In the genomic region with DNA sequence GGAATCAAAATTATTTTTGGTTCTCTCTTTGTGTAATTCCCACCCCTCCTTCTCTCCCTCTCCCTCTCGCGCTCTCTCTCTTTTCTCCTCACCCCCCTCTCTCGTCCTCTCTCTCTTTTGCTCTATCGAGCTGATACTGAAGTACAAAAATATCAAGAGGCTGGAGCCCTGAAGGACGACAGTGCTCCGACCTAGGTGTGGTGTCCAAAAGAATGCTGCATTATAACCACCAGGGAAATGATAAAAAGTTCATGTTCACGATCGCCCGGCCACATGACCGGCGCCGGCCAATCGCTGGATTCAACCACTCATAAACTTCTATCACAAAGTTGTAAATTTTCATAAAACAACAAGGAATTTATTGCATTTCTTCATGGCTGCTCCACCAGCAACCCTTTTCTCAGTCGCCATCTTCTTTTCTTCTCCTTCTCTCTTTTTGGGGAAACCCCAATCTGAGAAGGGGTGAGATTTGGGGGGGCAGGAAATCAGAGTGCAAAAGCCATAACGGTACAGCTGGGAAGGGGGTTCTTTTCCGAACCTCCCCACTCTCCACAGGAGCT, we compare ENCODE assay signal across 10 cellular contexts. TPM values are rescaled to one million over a fixed set of nuclear protein-coding genes. Genes with fewer than 3 reads are reported as not detected.
A peak's percentile ranks its signal among the peaks of the same experiment; 100 is the strongest.
DNase-seq lines count a peak whose midpoint lies in the region; ATAC-seq and TF ChIP-seq lines count a peak whose summit lies in the region.
"Had no signal": no experiment of that assay in that cellular context is flagged by ENCODE, and none has a peak within 500 bp of the region (broad histone marks: within the 10 kb centered on the region; RNA-seq: fewer than 3 reads in every experiment).

A gene (minus strand): TSS at position 217 of the 560 bp plus-strand sequence. CDS start 6,836 bp downstream, outside the sequence.

- no peak for DNase-seq in breast epithelium (ENCODE audit: low spot score in 2 of 2)
- no peak for DNase-seq in MCF 10A (ENCODE audit: unreplicated experiment)
- DNase-seq in adipocyte (ENCODE audit: low read depth) = no peak
- DNase-seq in mesothelial cell of epicardium (ENCODE audit: low spot score in 2 of 2, unreplicated experiment in 2 of 2) = no peak
- DNase-seq in uterus = no peak
- no peak for DNase-seq in NCI-H1092 (lab: John Stamatoyannopoulos, UW)
- DNase-seq: NCI-H187 had no signal

- ATAC-seq in GM21717 (IDR thresholded peaks at IDR 0.05; ENCODE audit: unreplicated experiment) = no peak
- ATAC-seq in HG02885 (IDR thresholded peaks at IDR 0.05; ENCODE audit: poor library complexity, unreplicated experiment) = no peak

- no peaks in the 10 kb centered on the region for H3K9me3 Mint-ChIP-seq in MCF 10A (ENCODE audit: unreplicated experiment)
- H3K9me3 Mint-ChIP-seq in mesothelial cell of epicardium = no peaks in the 10 kb centered on the region

- no peak for TF ChIP-seq POLR2A in breast epithelium (IDR thresholded peaks at IDR 0.05)
- peak; percentile 37 to 39 for TF ChIP-seq POLR2A in uterus (IDR thresholded peaks at IDR 0.05)

- H3K4me3 Mint-ChIP-seq in MCF 10A (ENCODE audit: unreplicated experiment) (no peak within 1 kb of the TSS), mesothelial cell of epicardium (peak within 1 kb of the TSS; percentile 90)

- peaks cover 5% of the 10 kb centered on the region for H3K4me1 Mint-ChIP-seq in MCF 10A (ENCODE audit: insufficient read depth, unreplicated experiment)
- peaks cover 89% of the 10 kb centered on the region for H3K4me1 Mint-ChIP-seq in mesothelial cell of epicardium

- peaks cover 3 to 97% of the 10 kb centered on the region in 2 donors for H3K27me3 ChIP-seq in breast epithelium
- no peaks in the 10 kb centered on the region for H3K27me3 ChIP-seq in adipocyte (replicated peaks; ENCODE audit: control insufficient read depth, insufficient read depth, low read length)
- peaks cover 0 to 84% of the 10 kb centered on the region in 2 donors for H3K27me3 ChIP-seq in uterus

- H3K36me3 ChIP-seq in breast epithelium (no peaks in the 10 kb centered on the region), adipocyte (ENCODE audit: control insufficient read depth, insufficient read depth, low read length, severe bottlenecking) (no peaks in the 10 kb centered on the region), uterus (no peaks in the 10 kb centered on the region)
- H3K36me3 ChIP-seq: BLaER1 had no signal

- H3K4me3 ChIP-seq in breast epithelium (peak within 1 kb of the TSS; percentile 28 to 55 (median 52)), adipocyte (ENCODE audit: low read length) (peak within 1 kb of the TSS; percentile 95), uterus (peak within 1 kb of the TSS; percentile 17 to 21)
- H3K4me3 ChIP-seq: BLaER1 had no signal

- peaks cover 91% of the 10 kb centered on the region for H3K27me3 Mint-ChIP-seq in MCF 10A (ENCODE audit: insufficient read depth, unreplicated experiment)
- H3K27me3 Mint-ChIP-seq in mesothelial cell of epicardium (ENCODE audit: low read depth) = no peaks in the 10 kb centered on the region

- intact Hi-C loops in breast epithelium (cut with DNase I; ENCODE audit: low total_unique reads) = no loop called here
- intact Hi-C loops in MCF 10A (cut with micrococcal nuclease) = no loop called here
- intact Hi-C loops in uterus (cut with DNase I; ENCODE audit: low total_unique reads) = no loop called here

- H3K9me3 ChIP-seq in breast epithelium = no peaks in the 10 kb centered on the region
- H3K9me3 ChIP-seq in adipocyte (ENCODE audit: control insufficient read depth, low read length) = no peaks in the 10 kb centered on the region
- no peaks in the 10 kb centered on the region for H3K9me3 ChIP-seq in uterus
- H3K9me3 ChIP-seq: BLaER1 had no signal

- H3K27ac ChIP-seq in breast epithelium (peak within 1 kb of the TSS in 1 of 2 donors; percentile 82), uterus (peak within 1 kb of the TSS; percentile 3 to 65)
- H3K27ac ChIP-seq: BLaER1 had no signal

- CTCF ChIA-PET in MCF 10A (lab: Yijun Ruan, JAX) = interaction anchor here (0.7 to 1.6 kb wide), 2 partner anchors 10 kb away, joined by 4 read pairs; no protein-coding TSS in a partner anchor

- H3K36me3 Mint-ChIP-seq in MCF 10A (ENCODE audit: insufficient read depth, unreplicated experiment) (no peaks in the 10 kb centered on the region), mesothelial cell of epicardium (peaks cover 18% of the 10 kb centered on the region)

- H3K9ac ChIP-seq in adipocyte (ENCODE audit: low read length) = peak within 1 kb of the TSS; percentile 97
- H3K9ac ChIP-seq: BLaER1 had no signal

- POLR2A ChIA-PET in MCF 10A (lab: Yijun Ruan, JAX) = no interaction called here

- TF ChIP-seq CTCF in breast epithelium (IDR thresholded peaks at IDR 0.05) = no peak
- TF ChIP-seq CTCF in MCF 10A (IDR thresholded peaks at IDR 0.05; ENCODE audit: unreplicated experiment) = no peak
- no peak for TF ChIP-seq CTCF in mesothelial cell of epicardium (IDR thresholded peaks at IDR 0.05; ENCODE audit: unreplicated experiment)
- no peak for TF ChIP-seq CTCF in uterus (IDR thresholded peaks at IDR 0.05)

- H3K4me1 ChIP-seq in breast epithelium (no peaks in the 10 kb centered on the region), adipocyte (ENCODE audit: control insufficient read depth, insufficient read depth, low read length) (peaks cover 46% of the 10 kb centered on the region), uterus (no peaks in the 10 kb centered on the region)
- H3K4me1 ChIP-seq: BLaER1 had no signal

- H3K27ac Mint-ChIP-seq in MCF 10A (ENCODE audit: low read depth, unreplicated experiment) (no peak within 1 kb of the TSS), mesothelial cell of epicardium (peak within 1 kb of the TSS; percentile 100)

- BruUV-seq in MCF 10A (replicated peaks; lab: Mats Ljungman, UMichigan) = no TSS peak

RNA-seq across cellular contexts. Expression of the gene that starts here (rescaled TPM):
- total RNA-seq in breast epithelium (10 to 100 TPM in 2 of 3 donors, 1 to 10 TPM in 1; 1.0 to 24.9 (median 18.2) TPM), MCF 10A (2022) (0.37 TPM in 1 of 2 replicates, not detected in the other), mesothelial cell of epicardium (56.4 to 63.1 TPM (median 59.7 TPM) in 3 replicates), uterus (10 to 100 TPM in 1 of 4 donors, 1 to 10 TPM in 1, under 1 TPM in 1, not detected in 1; 0.88 to 18.2 (median 7.3) TPM)

Comparison
In these comparisons a context has a peak if more than half of its experiments do, and no peak if none do; other contexts are left out.
1. H3K4me3 ChIP-seq: peak in every context shown above with its lines; median percentile 95 in adipocyte; 52 in breast epithelium; 19 in uterus.